In genomic region chr10:123402656-123403055, GRCh38 we compare ENCODE assay signal across 9 cellular contexts.
A peak's percentile ranks its signal among the peaks of the same experiment; 100 is the strongest.
DNase-seq lines count a peak whose midpoint lies in the region; ATAC-seq and TF ChIP-seq lines count a peak whose summit lies in the region.
"Had no signal": no experiment of that assay in that cellular context is flagged by ENCODE, and none has a peak within 500 bp of the region (broad histone marks: within the 10 kb centered on the region; RNA-seq: fewer than 3 reads in every experiment).

No MANE protein-coding gene starts in this region.

- no peaks in the 10 kb centered on the region for H3K27me3 ChIP-seq in trophoblast cell (ENCODE audit: insufficient read depth, low read length)

- H2AK5ac ChIP-seq in trophoblast cell (ENCODE audit: low read length) = no peak overlapping the region

- H2BK12ac ChIP-seq in trophoblast cell (ENCODE audit: low read length) = no peak overlapping the region

- H3K23ac ChIP-seq in trophoblast cell (ENCODE audit: low read length) = no peak overlapping the region

- BruUV-seq in MCF 10A (replicated peaks; lab: Mats Ljungman, UMichigan) = no TSS peak

- no peaks in the 10 kb centered on the region for H3K79me1 ChIP-seq in trophoblast cell (ENCODE audit: low read length)

- H3K9ac ChIP-seq in trophoblast cell (ENCODE audit: low read length) = no peak overlapping the region

- no peak overlapping the region for H3K14ac ChIP-seq in trophoblast cell (ENCODE audit: low read length)

- no peak overlapping the region for H2BK5ac ChIP-seq in trophoblast cell (ENCODE audit: low read depth, low read length, poor library complexity)

- H3K27ac ChIP-seq in trophoblast cell (ENCODE audit: low read depth, low read length) = no peak overlapping the region

- H4K12ac ChIP-seq in trophoblast cell (ENCODE audit: low read depth, low read length) = no peak overlapping the region

- no peaks in the 10 kb centered on the region for H3K36me3 ChIP-seq in trophoblast cell (ENCODE audit: control insufficient read depth in 1 of 2, insufficient read depth in 2 of 2, low read length in 2 of 2)

- H3K27me3 Mint-ChIP-seq in nephron progenitor cell (ENCODE audit: low read depth, poor library complexity) (peaks cover 4% of the 10 kb centered on the region), MCF 10A (ENCODE audit: insufficient read depth, unreplicated experiment) (no peaks in the 10 kb centered on the region)

- ATAC-seq in GM19035 (IDR thresholded peaks at IDR 0.05; ENCODE audit: unreplicated experiment) = peak; percentile 80
- peak; percentile 86 for ATAC-seq in HG02763 (IDR thresholded peaks at IDR 0.05; ENCODE audit: unreplicated experiment)

- no peak overlapping the region for H3K18ac ChIP-seq in trophoblast cell (ENCODE audit: low read length)

- no peak overlapping the region for H2AFZ ChIP-seq in trophoblast cell (ENCODE audit: insufficient read depth, low read length, poor library complexity)

- no peak overlapping the region for H3K4me3 ChIP-seq in trophoblast cell (ENCODE audit: low read depth, low read length)

- H3K4me1 ChIP-seq in trophoblast cell (ENCODE audit: control insufficient read depth in 1 of 2, insufficient read depth in 2 of 2, low read length in 2 of 2) = no peaks in the 10 kb centered on the region

- no peak overlapping the region for H3K4me3 Mint-ChIP-seq in nephron progenitor cell
- H3K4me3 Mint-ChIP-seq in MCF 10A (ENCODE audit: unreplicated experiment) = no peak overlapping the region

- peaks cover 5% of the 10 kb centered on the region for H3K9me3 ChIP-seq in trophoblast cell (ENCODE audit: insufficient read depth, low read depth, low read length)

- H3K27ac Mint-ChIP-seq in nephron progenitor cell = peak overlapping the region; percentile 47
- no peak overlapping the region for H3K27ac Mint-ChIP-seq in MCF 10A (ENCODE audit: low read depth, unreplicated experiment)

- no peak overlapping the region for H3K4me2 ChIP-seq in trophoblast cell (ENCODE audit: low read length)

- H3K4ac ChIP-seq in trophoblast cell (ENCODE audit: low read depth, low read length) = no peak overlapping the region

- H2BK120ac ChIP-seq in trophoblast cell (ENCODE audit: insufficient read depth, low read length, poor library complexity) = no peak overlapping the region

- no peak overlapping the region for H4K91ac ChIP-seq in trophoblast cell (ENCODE audit: low read depth, low read length)

- H3K36me3 Mint-ChIP-seq in nephron progenitor cell (ENCODE audit: low read depth) = peaks cover 18% of the 10 kb centered on the region
- H3K36me3 Mint-ChIP-seq in MCF 10A (ENCODE audit: insufficient read depth, unreplicated experiment) = peaks cover 5% of the 10 kb centered on the region

- CTCF ChIA-PET in MCF 10A (lab: Yijun Ruan, JAX) = interaction anchor here (1.3 kb wide), 1 partner anchor 360 kb away, joined by 4 read pairs; no protein-coding TSS in a partner anchor

- DNase-seq in KG1 (lab: John Stamatoyannopoulos, UW) = peak; percentile 5
- DNase-seq in nephron progenitor cell = no peak
- DNase-seq in MCF 10A (ENCODE audit: unreplicated experiment) = no peak
- no peak for DNase-seq in trophoblast cell
- no peak for DNase-seq in amniotic stem cell (lab: John Stamatoyannopoulos, UW)
- DNase-seq in cortex of kidney (lab: John Stamatoyannopoulos, UW) = no peak
- DNase-seq: NCI-H1417 treated with DMSO at 0.1 percent for 48 hours had no signal

- TF ChIP-seq CTCF in nephron progenitor cell (IDR thresholded peaks at IDR 0.05) (no peak), MCF 10A (IDR thresholded peaks at IDR 0.05; ENCODE audit: unreplicated experiment) (no peak)

- POLR2A ChIA-PET in MCF 10A (lab: Yijun Ruan, JAX) = no interaction called here

- H3K79me2 ChIP-seq in trophoblast cell (ENCODE audit: control insufficient read depth, insufficient read depth, low read length, poor library complexity) = no peaks in the 10 kb centered on the region

- H3K4me1 Mint-ChIP-seq in nephron progenitor cell (peaks cover 11% of the 10 kb centered on the region), MCF 10A (ENCODE audit: insufficient read depth, unreplicated experiment) (no peaks in the 10 kb centered on the region)

- intact Hi-C loops in MCF 10A (cut with micrococcal nuclease) = no loop called here

- H3K9me3 Mint-ChIP-seq in nephron progenitor cell = peaks cover 49% of the 10 kb centered on the region
- H3K9me3 Mint-ChIP-seq in MCF 10A (ENCODE audit: unreplicated experiment) = peaks cover 18% of the 10 kb centered on the region

- no CpG with 5 or more reads among the region's 5 CpGs for WGBS in trophoblast cell (ENCODE audit: extremely low coverage, insufficient coverage, insufficient read length)

- no peak overlapping the region for H4K8ac ChIP-seq in trophoblast cell (ENCODE audit: low read depth, low read length)
